Comparison of ENCODE assay signal across 2 cellular contexts in the genomic region with DNA sequence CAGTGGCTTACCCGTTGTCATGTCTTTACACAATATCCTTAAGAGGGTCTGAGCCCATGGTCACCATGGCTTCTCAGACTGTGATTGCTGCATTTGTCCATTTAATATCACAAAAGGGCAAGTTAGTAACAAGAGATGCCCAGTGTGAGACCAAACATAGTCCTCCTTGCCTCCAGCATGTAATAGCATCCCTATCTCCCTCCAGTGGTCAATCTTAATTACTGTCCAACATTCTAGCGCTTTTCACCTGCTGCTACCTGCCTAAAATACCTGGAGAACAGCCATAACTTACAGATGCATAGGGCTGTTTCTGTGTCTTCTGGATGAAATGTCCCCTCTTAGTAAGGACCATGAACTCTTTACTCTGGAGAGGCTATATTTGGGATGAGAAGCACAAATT.
TF ChIP-seq lines count a peak whose summit lies in the region.

No MANE protein-coding gene starts in this region.

TF ChIP-seq in HCT116, 20 proteins besides CTCF, POLR2A, EP300 and RAD21 (continued from another document):
- TF ChIP-seq TCF7L2 (IDR thresholded peaks at IDR 0.05; ENCODE audit: borderline replicate concordance, extremely low read depth, insufficient read depth, insufficient read length) (no peak), EGR1 (IDR thresholded peaks at IDR 0.05; ENCODE audit: low read depth) (no peak), YY1 (IDR thresholded peaks at IDR 0.05; ENCODE audit: extremely low read depth, insufficient replicate concordance, low read depth, low read length) (no peak), ZFX (IDR thresholded peaks at IDR 0.05) (no peak), EZH2phosphoT487 (IDR thresholded peaks at IDR 0.05; ENCODE audit: borderline replicate concordance) (no peak), ELF1 (IDR thresholded peaks at IDR 0.05; ENCODE audit: borderline replicate concordance, low read depth) (no peak), SRF (IDR thresholded peaks at IDR 0.05; ENCODE audit: low read depth) (no peak), SIN3A (IDR thresholded peaks at IDR 0.05; ENCODE audit: low read depth) (no peak), CEBPB (IDR thresholded peaks at IDR 0.05; ENCODE audit: low read depth) (no peak), JUND (IDR thresholded peaks at IDR 0.05) (no peak), ZNF274 (IDR thresholded peaks at IDR 0.05; ENCODE audit: low read depth, low read length) (no peak), POLR2AphosphoS5 (IDR thresholded peaks at IDR 0.05; ENCODE audit: low read depth, low read length) (no peak), EZH2 (IDR thresholded peaks at IDR 0.05) (no peak)
- TF ChIP-seq, protein P1, sequence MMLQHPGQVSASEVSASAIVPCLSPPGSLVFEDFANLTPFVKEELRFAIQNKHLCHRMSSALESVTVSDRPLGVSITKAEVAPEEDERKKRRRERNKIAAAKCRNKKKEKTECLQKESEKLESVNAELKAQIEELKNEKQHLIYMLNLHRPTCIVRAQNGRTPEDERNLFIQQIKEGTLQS (IDR thresholded peaks at IDR 0.05) = no peak
- TF ChIP-seq, protein P2, sequence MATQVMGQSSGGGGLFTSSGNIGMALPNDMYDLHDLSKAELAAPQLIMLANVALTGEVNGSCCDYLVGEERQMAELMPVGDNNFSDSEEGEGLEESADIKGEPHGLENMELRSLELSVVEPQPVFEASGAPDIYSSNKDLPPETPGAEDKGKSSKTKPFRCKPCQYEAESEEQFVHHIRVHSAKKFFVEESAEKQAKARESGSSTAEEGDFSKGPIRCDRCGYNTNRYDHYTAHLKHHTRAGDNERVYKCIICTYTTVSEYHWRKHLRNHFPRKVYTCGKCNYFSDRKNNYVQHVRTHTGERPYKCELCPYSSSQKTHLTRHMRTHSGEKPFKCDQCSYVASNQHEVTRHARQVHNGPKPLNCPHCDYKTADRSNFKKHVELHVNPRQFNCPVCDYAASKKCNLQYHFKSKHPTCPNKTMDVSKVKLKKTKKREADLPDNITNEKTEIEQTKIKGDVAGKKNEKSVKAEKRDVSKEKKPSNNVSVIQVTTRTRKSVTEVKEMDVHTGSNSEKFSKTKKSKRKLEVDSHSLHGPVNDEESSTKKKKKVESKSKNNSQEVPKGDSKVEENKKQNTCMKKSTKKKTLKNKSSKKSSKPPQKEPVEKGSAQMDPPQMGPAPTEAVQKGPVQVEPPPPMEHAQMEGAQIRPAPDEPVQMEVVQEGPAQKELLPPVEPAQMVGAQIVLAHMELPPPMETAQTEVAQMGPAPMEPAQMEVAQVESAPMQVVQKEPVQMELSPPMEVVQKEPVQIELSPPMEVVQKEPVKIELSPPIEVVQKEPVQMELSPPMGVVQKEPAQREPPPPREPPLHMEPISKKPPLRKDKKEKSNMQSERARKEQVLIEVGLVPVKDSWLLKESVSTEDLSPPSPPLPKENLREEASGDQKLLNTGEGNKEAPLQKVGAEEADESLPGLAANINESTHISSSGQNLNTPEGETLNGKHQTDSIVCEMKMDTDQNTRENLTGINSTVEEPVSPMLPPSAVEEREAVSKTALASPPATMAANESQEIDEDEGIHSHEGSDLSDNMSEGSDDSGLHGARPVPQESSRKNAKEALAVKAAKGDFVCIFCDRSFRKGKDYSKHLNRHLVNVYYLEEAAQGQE (IDR thresholded peaks at IDR 0.05; ENCODE audit: low read depth) = no peak
- TF ChIP-seq, protein P3, sequence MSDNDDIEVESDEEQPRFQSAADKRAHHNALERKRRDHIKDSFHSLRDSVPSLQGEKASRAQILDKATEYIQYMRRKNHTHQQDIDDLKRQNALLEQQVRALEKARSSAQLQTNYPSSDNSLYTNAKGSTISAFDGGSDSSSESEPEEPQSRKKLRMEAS (IDR thresholded peaks at IDR 0.05) = no peak
- TF ChIP-seq, protein P4, sequence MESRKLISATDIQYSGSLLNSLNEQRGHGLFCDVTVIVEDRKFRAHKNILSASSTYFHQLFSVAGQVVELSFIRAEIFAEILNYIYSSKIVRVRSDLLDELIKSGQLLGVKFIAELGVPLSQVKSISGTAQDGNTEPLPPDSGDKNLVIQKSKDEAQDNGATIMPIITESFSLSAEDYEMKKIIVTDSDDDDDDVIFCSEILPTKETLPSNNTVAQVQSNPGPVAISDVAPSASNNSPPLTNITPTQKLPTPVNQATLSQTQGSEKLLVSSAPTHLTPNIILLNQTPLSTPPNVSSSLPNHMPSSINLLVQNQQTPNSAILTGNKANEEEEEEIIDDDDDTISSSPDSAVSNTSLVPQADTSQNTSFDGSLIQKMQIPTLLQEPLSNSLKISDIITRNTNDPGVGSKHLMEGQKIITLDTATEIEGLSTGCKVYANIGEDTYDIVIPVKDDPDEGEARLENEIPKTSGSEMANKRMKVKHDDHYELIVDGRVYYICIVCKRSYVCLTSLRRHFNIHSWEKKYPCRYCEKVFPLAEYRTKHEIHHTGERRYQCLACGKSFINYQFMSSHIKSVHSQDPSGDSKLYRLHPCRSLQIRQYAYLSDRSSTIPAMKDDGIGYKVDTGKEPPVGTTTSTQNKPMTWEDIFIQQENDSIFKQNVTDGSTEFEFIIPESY (IDR thresholded peaks at IDR 0.05; ENCODE audit: extremely low read depth, insufficient replicate concordance, low read length) = no peak

TF ChIP-seq in endothelial cell of umbilical vein, 7 proteins besides CTCF, POLR2A, EP300 and RAD21:
- TF ChIP-seq, protein P3 (IDR thresholded peaks at IDR 0.05; ENCODE audit: insufficient read depth, insufficient read length) = no peak
- TF ChIP-seq MYC (IDR thresholded peaks at IDR 0.05; ENCODE audit: low read depth, low read length) (no peak), JUN (IDR thresholded peaks at IDR 0.05; ENCODE audit: borderline replicate concordance, insufficient read depth, insufficient read length, low read depth) (no peak), POLR2AphosphoS5 (IDR thresholded peaks at IDR 0.05; ENCODE audit: insufficient read depth, low read depth, low read length) (no peak), FOS (IDR thresholded peaks at IDR 0.05; ENCODE audit: borderline replicate concordance, insufficient read depth, low read length) (no peak), EZH2 (IDR thresholded peaks at IDR 0.05; ENCODE audit: borderline replicate concordance, low read depth, low read length, severe bottlenecking) (no peak), GATA2 (IDR thresholded peaks at IDR 0.05; ENCODE audit: insufficient read depth, insufficient read length, low read depth, low read length) (no peak)
